In genomic region chr2:10471046-10471571, GRCh38 we compare ENCODE assay signal across 1 cellular context.
TF ChIP-seq lines count a peak whose summit lies in the region.

No MANE protein-coding gene starts in this region.

TF ChIP-seq in K562, 482 proteins besides CTCF, POLR2A, EP300 and RAD21 (continued from another document):
- no peak for TF ChIP-seq DEAF1 (CRISPR knock-in tag; IDR thresholded peaks at IDR 0.05)
- TF ChIP-seq ILF3 (IDR thresholded peaks at IDR 0.05; ENCODE audit: borderline replicate concordance): no peak
- no peak for TF ChIP-seq SP2 (IDR thresholded peaks at IDR 0.05; ENCODE audit: extremely low read depth, low read depth, low read length, poor library complexity, severe bottlenecking)
- TF ChIP-seq MEIS2 (IDR thresholded peaks at IDR 0.05; ENCODE audit: partially characterized antibody): peak; percentile 71
- TF ChIP-seq FOXJ2 (tag; IDR thresholded peaks at IDR 0.05): no peak
- no peak for TF ChIP-seq ZNF707 (CRISPR knock-in tag; conservative IDR thresholded peaks at IDR 0.05)
- peak; percentile 37; the same call in 1 of the 2 replicates for TF ChIP-seq TFAP4 (CRISPR knock-in tag; IDR thresholded peaks at IDR 0.05; ENCODE audit: borderline replicate concordance)
- 0 out of 2 replicates have a peak, but pooled peaks have one; percentile 18 for TF ChIP-seq XRCC5 (IDR thresholded peaks at IDR 0.05; ENCODE audit: low read depth, low read length)
- TF ChIP-seq CBX1 (IDR thresholded peaks at IDR 0.05; ENCODE audit: low read depth): peak; percentile 75; the same call in 1 of the 2 replicates
- no peak for TF ChIP-seq USF1 (CRISPR knock-in tag; IDR thresholded peaks at IDR 0.05)
- no peak for TF ChIP-seq RUNX1 (IDR thresholded peaks at IDR 0.05; ENCODE audit: low read depth)
TF ChIP-seq in K562: peak in this region for 34.
